In genomic region chr2:121182520-121182919, GRCh38 we compare ENCODE assay signal across 19 cellular contexts.
"Had no signal": no experiment of that assay in that cellular context is flagged by ENCODE, and none has a peak within 500 bp of the region (broad histone marks: within the 10 kb centered on the region; RNA-seq: fewer than 3 reads in every experiment).

No MANE protein-coding gene starts in this region.

- H3K27me3 ChIP-seq: gastrocnemius medialis, heart right ventricle, upper lobe of left lung, vagina had no signal

- H3K4me3 ChIP-seq: gastrocnemius medialis, heart right ventricle, lung, tibial artery, upper lobe of left lung, vagina had no signal

- FAIRE-seq: colon, kidney, small intestine had no signal

- H3K36me3 ChIP-seq: gastrocnemius medialis, heart right ventricle, tibial artery, upper lobe of left lung, vagina had no signal

- ATAC-seq: effector memory CD8-positive, alpha-beta T cell; gastrocnemius medialis; heart right ventricle; left cardiac atrium; left ventricle myocardium superior; naive thymus-derived CD8-positive, alpha-beta T cell; right cardiac atrium had no signal

- DNase-seq: cerebellar nuclear complex; effector memory CD8-positive, alpha-beta T cell; gastrocnemius medialis; heart right ventricle; hypothalamus; kidney; left cardiac atrium; left ventricle myocardium superior; mesendoderm; naive thymus-derived CD8-positive, alpha-beta T cell; right cardiac atrium; small intestine; stimulated activated CD4-positive, alpha-beta T cell treated with anti-CD3 and anti-CD28 coated beads, Interleukin-2, amount 100 ng/mL, for 48 hours; stimulated activated naive CD4-positive, alpha-beta T cell treated with Interleukin-2 at 50 U/mL for 16 hours; upper lobe of left lung had no signal

- H3K4me1 ChIP-seq: heart right ventricle, tibial artery, upper lobe of left lung, vagina had no signal

- H3K9me3 ChIP-seq: gastrocnemius medialis, heart right ventricle, tibial artery, upper lobe of left lung, vagina had no signal

- H3K27ac ChIP-seq: gastrocnemius medialis, heart right ventricle, tibial artery, upper lobe of left lung, vagina had no signal
